ENCODE assay signal across 11 cellular contexts in the genomic region with DNA sequence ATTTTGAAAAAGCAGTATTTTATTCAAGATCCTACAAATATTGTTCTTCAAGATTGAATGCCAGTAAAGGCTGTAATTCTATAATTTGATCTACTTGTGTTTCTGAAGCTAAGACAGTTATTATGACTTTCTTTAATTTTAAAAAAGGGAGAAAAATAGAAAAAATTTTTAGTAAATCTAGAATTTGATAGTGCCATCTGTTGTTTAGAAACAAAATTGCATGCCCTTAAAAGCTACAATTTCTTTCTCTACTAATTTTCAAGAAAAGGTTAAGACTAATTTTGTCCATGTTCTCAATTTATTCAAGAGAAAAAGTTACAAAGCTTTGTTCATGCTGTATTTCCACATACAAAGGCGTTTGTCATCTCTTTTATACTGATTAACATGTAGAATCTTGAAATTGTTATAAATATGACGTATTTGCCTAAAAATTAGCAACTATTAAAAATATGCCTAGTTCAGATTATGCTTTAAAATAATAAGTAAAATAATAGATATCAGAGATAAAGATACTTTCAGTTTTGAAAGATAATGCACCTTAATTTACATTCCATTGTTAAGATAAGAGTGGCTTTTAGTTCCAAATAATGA. TPM values are rescaled to one million over a fixed set of nuclear protein-coding genes. Genes with fewer than 3 reads are reported as not detected.
DNase-seq lines count a peak whose midpoint lies in the region; ATAC-seq, FAIRE-seq and TF ChIP-seq lines count a peak whose summit lies in the region.
"Had no signal": no experiment of that assay in that cellular context is flagged by ENCODE, and none has a peak within 500 bp of the region (broad histone marks: within the 10 kb centered on the region; RNA-seq: fewer than 3 reads in every experiment).

No MANE protein-coding gene starts in this region.

- TF ChIP-seq CTCF in PC-3 (conservative IDR thresholded peaks at IDR 0.05; ENCODE audit: low read depth, low read length) (peak; percentile 71), esophagus squamous epithelium (IDR thresholded peaks at IDR 0.05) (peak in 4 of 6 experiments; percentile 28 to 54 (median 54))

- H3K9me3 ChIP-seq in PC-3 (ENCODE audit: low read length) (no peaks in the 10 kb centered on the region), esophagus squamous epithelium (no peaks in the 10 kb centered on the region), small intestine (ENCODE audit: control insufficient read depth, low read depth) (no peaks in the 10 kb centered on the region)

- no TSS peak for BruUV-seq in PC-3 (replicated peaks; lab: Mats Ljungman, UMichigan)

- no peak overlapping the region for H3K4me3 ChIP-seq in PC-3 (ENCODE audit: low read length)
- H3K4me3 ChIP-seq in esophagus squamous epithelium: no peak overlapping the region
- no peak overlapping the region for H3K4me3 ChIP-seq in small intestine (ENCODE audit: low read depth in 1 of 2, low read length in 2 of 2)

- intact Hi-C loops in PC-3 (cut with micrococcal nuclease) (loop anchor here (1.0 to 10.0 kb wide), 3 partner anchors 156 to 384 kb away; no protein-coding TSS in a partner anchor), esophagus squamous epithelium (cut with DNase I) (no loop called here)

- ATAC-seq in PC-3: no peak
- ATAC-seq in HG03469 (IDR thresholded peaks at IDR 0.05; ENCODE audit: unreplicated experiment): no peak
- ATAC-seq in HG02884 (IDR thresholded peaks at IDR 0.05; ENCODE audit: unreplicated experiment): no peak

- H3K79me2 ChIP-seq in PC-3 (ENCODE audit: low read length): no peaks in the 10 kb centered on the region

- peak; percentile 26 for FAIRE-seq in small intestine (lab: Jason Lieb, UNC)

- 48 to 52% methylated on average over 2 of the region's 2 CpGs for WGBS in esophagus squamous epithelium, 2 donors
- 48 to 59% (median 53%) methylated on average over 2 of the region's 2 CpGs for WGBS in small intestine, 3 donors

- H3K4me2 ChIP-seq in PC-3 (ENCODE audit: low read length): no peak overlapping the region

- DNase-seq in DMS 273 (lab: John Stamatoyannopoulos, UW; ENCODE audit: unreplicated experiment) (peak; percentile 2), DMS 273 treated with DMSO at 0.1 percent for 48 hours (lab: John Stamatoyannopoulos, UW) (no peak), PC-3 (peak; percentile 32), esophagus squamous epithelium (lab: John Stamatoyannopoulos, UW) (no peak), small intestine (no peak), NCI-H1417 (lab: John Stamatoyannopoulos, UW) (no peak)
- DNase-seq: 8988T; activated CD4-positive, alpha-beta memory T cell treated with anti-CD3 and anti-CD28 coated beads for 36 hours; cortex of kidney had no signal

- no peak overlapping the region for H2AFZ ChIP-seq in PC-3 (ENCODE audit: low read length)

- POLR2A ChIA-PET in PC-3 (lab: Charles Lee; ENCODE audit: unreplicated experiment): no interaction called here

- H3K27me3 ChIP-seq in PC-3 (ENCODE audit: low read length) (peaks cover 34% of the 10 kb centered on the region), esophagus squamous epithelium (no peaks in the 10 kb centered on the region), small intestine (ENCODE audit: control insufficient read depth in 2 of 2, insufficient read depth in 2 of 2, low read length in 2 of 2) (no peaks in the 10 kb centered on the region)

- H3K27ac ChIP-seq in PC-3 (ENCODE audit: low read length) (no peak overlapping the region), esophagus squamous epithelium (no peak overlapping the region), small intestine (ENCODE audit: low read depth in 1 of 2, low read length in 1 of 2) (no peak overlapping the region)

- no peaks in the 10 kb centered on the region for H3K36me3 ChIP-seq in PC-3 (ENCODE audit: low read depth, low read length)
- H3K36me3 ChIP-seq in esophagus squamous epithelium: no peaks in the 10 kb centered on the region
- no peaks in the 10 kb centered on the region for H3K36me3 ChIP-seq in small intestine (ENCODE audit: control insufficient read depth in 2 of 2, insufficient read depth in 2 of 2, low read length in 2 of 2)

- CTCF ChIA-PET in PC-3 (lab: Charles Lee): interaction anchor here (0.6 kb wide), 1 partner anchor 389 kb away, joined by 5 read pairs; no protein-coding TSS in a partner anchor

- H4K20me1 ChIP-seq in PC-3 (ENCODE audit: low read length): 0 out of 2 replicates have a peak, but pooled peaks cover 4% of the 10 kb centered on the region

- H3K4me1 ChIP-seq in PC-3 (ENCODE audit: insufficient read depth, low read length) (no peaks in the 10 kb centered on the region), esophagus squamous epithelium (no peaks in the 10 kb centered on the region), small intestine (ENCODE audit: control insufficient read depth in 2 of 2, insufficient read depth in 1 of 2, low read depth in 1 of 2, low read length in 1 of 2) (no peaks in the 10 kb centered on the region)

- TF ChIP-seq POLR2A in esophagus squamous epithelium (IDR thresholded peaks at IDR 0.05): no peak

- no peaks in the 10 kb centered on the region for H3K9me2 ChIP-seq in PC-3 (replicated peaks; ENCODE audit: low read length)

- H3K9ac ChIP-seq in PC-3 (ENCODE audit: low read length): no peak overlapping the region

- H3F3A ChIP-seq in PC-3 (ENCODE audit: low read length, unreplicated experiment): no peaks in the 10 kb centered on the region

RNA-seq across cellular contexts. Expression of gene MMRN1, which starts 25.6 kb away (rescaled TPM):
- 0.69 and 0.73 TPM in 2 replicates for total RNA-seq in PC-3 (2014; rRNA removed)
- 10 to 100 TPM in 2 of 4 donors, 1 to 10 TPM in 1, under 1 TPM in 1; 0.80 to 58.0 (median 14.8) TPM for total RNA-seq in esophagus squamous epithelium
- 10 to 100 TPM in 1 of 3 donors, 1 to 10 TPM in 1, under 1 TPM in 1; 0.22 to 66.4 (median 1.1) TPM for polyA plus RNA-seq in small intestine

RNA-seq across cellular contexts. Expression of gene SNCA, which starts 32.1 kb away (rescaled TPM):
- total RNA-seq in PC-3 (2014; rRNA removed) (1.2 TPM in 1 of 2 replicates, not detected in the other), esophagus squamous epithelium (10 to 100 TPM in 1 of 4 donors, 1 to 10 TPM in 2, under 1 TPM in 1; 0.87 to 16.3 (median 5.3) TPM)
- 10 to 100 TPM in 1 of 3 donors, 1 to 10 TPM in 1, under 1 TPM in 1; 0.89 to 12.7 (median 2.7) TPM for polyA plus RNA-seq in small intestine

Comparison
In these comparisons a context has a peak if more than half of its experiments do, and no peak if none do; other contexts are left out.
1. DNase-seq: peak in DMS 273 (single experiment) and PC-3 (single experiment); none in DMS 273 treated with DMSO at 0.1 percent for 48 hours (single experiment), esophagus squamous epithelium (single experiment), small intestine (single experiment) and NCI-H1417 (0 of 3).